15 cellular contexts compared by ENCODE assay signal in the genomic region with DNA sequence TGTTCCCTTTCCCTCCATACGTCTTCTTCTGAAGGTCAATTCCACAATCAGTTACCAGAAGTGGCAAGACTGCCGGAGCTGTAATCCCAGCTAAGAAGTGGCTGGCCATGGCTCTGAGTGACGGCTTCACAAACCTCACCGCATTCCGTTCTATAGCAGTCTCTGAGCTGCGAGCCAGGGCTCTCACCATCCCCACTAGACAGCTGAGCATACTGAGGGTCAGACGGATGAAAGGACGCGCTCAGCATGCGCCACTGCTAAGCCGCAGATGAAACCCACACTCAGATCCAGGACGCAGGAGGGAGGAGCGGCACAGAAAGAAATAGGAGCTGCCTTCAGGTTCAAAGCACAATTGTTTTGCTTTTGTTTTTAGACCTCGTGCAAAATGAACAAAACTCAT.
DNase-seq lines count a peak whose midpoint lies in the region; ATAC-seq and TF ChIP-seq lines count a peak whose summit lies in the region.
"Had no signal": no experiment of that assay in that cellular context is flagged by ENCODE, and none has a peak within 500 bp of the region (broad histone marks: within the 10 kb centered on the region; RNA-seq: fewer than 3 reads in every experiment).

No MANE protein-coding gene starts in this region.

- TF ChIP-seq CTCF in H9 (conservative IDR thresholded peaks at IDR 0.05) (no peak), ascending aorta (IDR thresholded peaks at IDR 0.05) (no peak)

- H3K79me1 ChIP-seq in H9 (ENCODE audit: insufficient read depth, low read depth, low read length, poor library complexity, severe bottlenecking): no peaks in the 10 kb centered on the region

- H3K79me2 ChIP-seq in H9 (ENCODE audit: insufficient read depth, low read length): no peaks in the 10 kb centered on the region

- no peak overlapping the region; a peak in 1 of 7 replicates for H3K27ac Mint-ChIP-seq in H9
- H3K27ac Mint-ChIP-seq in CD4-positive, alpha-beta memory T cell: no peak overlapping the region
- H3K27ac Mint-ChIP-seq: activated CD4-positive, alpha-beta T cell treated with anti-CD3 and anti-CD28 coated beads, Interleukin-2, amount 10 ng/mL, durations not matched to agents 7 days and 5 days; activated naive CD4-positive, alpha-beta T cell treated with anti-CD3 and anti-CD28 coated beads, Interleukin-2, amount 50 U/mL, for 72 hours; IgD-negative memory B cell had no signal

- no peak overlapping the region for H4K5ac ChIP-seq in H9 (ENCODE audit: insufficient read length, low read depth, low read length)

- H2AFZ ChIP-seq in H9 (ENCODE audit: low read length): no peak overlapping the region

- ATAC-seq in HG02870 (IDR thresholded peaks at IDR 0.05; ENCODE audit: unreplicated experiment): no peak
- ATAC-seq: activated naive CD4-positive, alpha-beta T cell treated with anti-CD3 and anti-CD28 coated beads, Interleukin-2, amount 50 U/mL, for 72 hours; stimulated activated naive CD8-positive, alpha-beta T cell treated with anti-CD3 and anti-CD28 coated beads, Interleukin-15, Interleukin-2, amounts not matched to agents 100 U/mL and 50 U/mL, for 24 hours had no signal

- H3K14ac ChIP-seq in H9 (ENCODE audit: insufficient read depth, low read length): no peak overlapping the region

- no peaks in the 10 kb centered on the region for H3K36me3 ChIP-seq in ascending aorta
- H3K36me3 ChIP-seq in iPS-20b (ENCODE audit: insufficient read depth, low read depth, low read length): no peaks in the 10 kb centered on the region
- no peaks in the 10 kb centered on the region for H3K36me3 ChIP-seq in CD4-positive, alpha-beta memory T cell (ENCODE audit: insufficient read depth, low read length)

- H2AK5ac ChIP-seq in H9 (ENCODE audit: insufficient read length, low read length): no peak overlapping the region

- H2BK15ac ChIP-seq in H9 (ENCODE audit: low read depth, low read length): no peak overlapping the region

- H3T11ph ChIP-seq in H9 (ENCODE audit: low read length): no peak overlapping the region

- peaks cover 33 to 41% of the 10 kb centered on the region in 2 experiments for H3K4me1 Mint-ChIP-seq in H9
- H3K4me1 Mint-ChIP-seq in CD4-positive, alpha-beta memory T cell: peaks cover 5 to 20% (median 10%) of the 10 kb centered on the region in 4 donors

- H3K4me3 ChIP-seq in ascending aorta (no peak overlapping the region), iPS-20b (ENCODE audit: low read length) (peak overlapping the region; percentile 39; the same call in 1 of the 2 replicates), skin epidermis (no peak overlapping the region)
- H3K4me3 ChIP-seq in CD4-positive, alpha-beta memory T cell (ENCODE audit: low read length in 2 of 2): no peak overlapping the region

- H3K56ac ChIP-seq in H9 (ENCODE audit: insufficient read length, low read depth, low read length): no peak overlapping the region

- no peak overlapping the region for H3K4me2 ChIP-seq in H9 (ENCODE audit: insufficient read depth, insufficient read length, low read length)

- H3K27me3 ChIP-seq in H9 (ENCODE audit: insufficient read depth, low read length) (no peaks in the 10 kb centered on the region), ascending aorta (no peaks in the 10 kb centered on the region), iPS-20b (ENCODE audit: insufficient read depth, low read length) (peaks cover 13% of the 10 kb centered on the region)
- peaks cover 17% of the 10 kb centered on the region for H3K27me3 ChIP-seq in CD4-positive, alpha-beta memory T cell (ENCODE audit: insufficient read depth, low read length)

- H3K9ac ChIP-seq in H9 (ENCODE audit: extremely low read depth, insufficient read length, low read length) (no peak overlapping the region), iPS-20b (ENCODE audit: low read depth, low read length) (no peak overlapping the region)

- H3K27ac ChIP-seq in H9 (ENCODE audit: insufficient read length, low read depth, low read length): no peak overlapping the region
- H3K27ac ChIP-seq in ascending aorta: peak overlapping the region; percentile 77 to 89
- no peak overlapping the region for H3K27ac ChIP-seq in iPS-20b (ENCODE audit: low read length)
- peak overlapping the region in 13 of 21 experiments; percentile 6 to 72 (median 52) for H3K27ac ChIP-seq in skin epidermis
- no peak overlapping the region for H3K27ac ChIP-seq in CD4-positive, alpha-beta memory T cell (ENCODE audit: low read depth, low read length)

- H3K23me2 ChIP-seq in H9 (ENCODE audit: insufficient read length, low read depth, low read length, poor library complexity, severe bottlenecking): no peaks in the 10 kb centered on the region

- CTCF ChIA-PET in CD4-positive, alpha-beta memory T cell (lab: Charles Lee; ENCODE audit: partially characterized antibody): interaction anchor here (0.9 kb wide), 1 partner anchor 14 kb away, joined by 3 read pairs; no protein-coding TSS in a partner anchor

- WGBS in H9 (ENCODE audit: extremely low coverage, insufficient read length, low lambda C conversion rate): no CpG with 5 or more reads among the region's 14 CpGs

- peaks cover 9 to 11% of the 10 kb centered on the region in 2 experiments for H3K9me3 Mint-ChIP-seq in H9
- peaks cover 0 to 13% (median 2%) of the 10 kb centered on the region in 8 donors for H3K9me3 Mint-ChIP-seq in CD4-positive, alpha-beta memory T cell

- H2BK12ac ChIP-seq in H9 (ENCODE audit: insufficient read length, low read depth, low read length): no peak overlapping the region

- no peak overlapping the region for H3K18ac ChIP-seq in H9 (ENCODE audit: insufficient read length, low read depth, low read length)

- no peak overlapping the region for H3K4ac ChIP-seq in H9 (ENCODE audit: low read depth, low read length)

- H3K9me3 ChIP-seq in H9 (ENCODE audit: control insufficient read depth, low read depth, low read length) (no peaks in the 10 kb centered on the region), ascending aorta (no peaks in the 10 kb centered on the region), iPS-20b (ENCODE audit: insufficient read depth, low read depth, low read length) (no peaks in the 10 kb centered on the region; the same call in 1 of the 2 replicates)
- no peaks in the 10 kb centered on the region for H3K9me3 ChIP-seq in CD4-positive, alpha-beta memory T cell (ENCODE audit: control insufficient read depth in 1 of 2, low read length in 2 of 2)

- DNase-seq in H9 (peak; percentile 22), ascending aorta (ENCODE audit: low spot score in 2 of 2) (no peak), NCI-H510A (lab: John Stamatoyannopoulos, UW) (no peak)
- DNase-seq in CD4-positive, alpha-beta memory T cell: no peak
- DNase-seq in effector CD8-positive, alpha-beta T cell (lab: John Stamatoyannopoulos, UW): no peak
- DNase-seq: activated CD4-positive, alpha-beta T cell treated with anti-CD3 and anti-CD28 coated beads, Interleukin-2, amount 10 ng/mL, durations not matched to agents 7 days and 5 days; MV-4-11; SHP77; stimulated activated naive CD8-positive, alpha-beta T cell treated with anti-CD3 and anti-CD28 coated beads, Interleukin-15, Interleukin-2, amounts not matched to agents 100 U/mL and 50 U/mL, for 24 hours; T1000 had no signal

- H2BK20ac ChIP-seq in H9 (ENCODE audit: low read depth, low read length, poor library complexity, severe bottlenecking): no peak overlapping the region

- no peaks in the 10 kb centered on the region; the same call in 1 of the 2 replicates for H3K4me1 ChIP-seq in H9 (ENCODE audit: insufficient read depth, low read length)
- H3K4me1 ChIP-seq in ascending aorta: peaks cover 14 to 65% of the 10 kb centered on the region in 2 donors
- peaks cover 19% of the 10 kb centered on the region; the same call in 1 of the 2 replicates for H3K4me1 ChIP-seq in iPS-20b (ENCODE audit: insufficient read depth, low read length)
- H3K4me1 ChIP-seq in CD4-positive, alpha-beta memory T cell (ENCODE audit: insufficient read depth, low read length): peaks cover 5% of the 10 kb centered on the region

- H3K27me3 Mint-ChIP-seq in H9 (ENCODE audit: low read depth): peaks cover 4% of the 10 kb centered on the region
- peaks cover 34 to 52% of the 10 kb centered on the region in 2 donors for H3K27me3 Mint-ChIP-seq in CD4-positive, alpha-beta memory T cell

- POLR2A ChIA-PET in CD4-positive, alpha-beta memory T cell (lab: Charles Lee; ENCODE audit: partially characterized antibody): no interaction called here

- H2BK5ac ChIP-seq in H9 (ENCODE audit: insufficient read length, low read length): no peak overlapping the region

- no peak overlapping the region for H4K91ac ChIP-seq in H9 (ENCODE audit: insufficient read length, low read depth, low read length)

- H2BK120ac ChIP-seq in H9 (ENCODE audit: low read depth, low read length, poor library complexity, severe bottlenecking): no peak overlapping the region

- intact Hi-C loops in ascending aorta (cut with DNase I): loop anchor here (2.0 to 5.0 kb wide), 3 partner anchors 16 to 772 kb away; no protein-coding TSS in a partner anchor
- intact Hi-C loops in CD4-positive, alpha-beta memory T cell (cut with micrococcal nuclease): no loop called here

- H3K36me3 Mint-ChIP-seq in H9 (ENCODE audit: insufficient read depth in 1 of 3, low read depth in 3 of 3): no peaks in the 10 kb centered on the region; a peak in 2 of 7 replicates
- H3K36me3 Mint-ChIP-seq in CD4-positive, alpha-beta memory T cell: no peaks in the 10 kb centered on the region

- H4K8ac ChIP-seq in H9 (replicated peaks; ENCODE audit: insufficient read length, low read depth, low read length): no peak overlapping the region

- no peak overlapping the region for H3K23ac ChIP-seq in H9 (ENCODE audit: insufficient read length, low read depth, low read length)

- peak overlapping the region in 1 of 2 experiments; percentile 64; a peak in 1 of 5 replicates for H3K4me3 Mint-ChIP-seq in H9
- H3K4me3 Mint-ChIP-seq in CD4-positive, alpha-beta memory T cell: no peak overlapping the region
- H3K4me3 Mint-ChIP-seq: activated CD4-positive, alpha-beta T cell treated with anti-CD3 and anti-CD28 coated beads, Interleukin-2, amount 10 ng/mL, durations not matched to agents 7 days and 5 days; IgD-negative memory B cell had no signal

- H4K20me1 ChIP-seq in H9 (ENCODE audit: control insufficient read depth, insufficient read depth, insufficient read length): no peaks in the 10 kb centered on the region

Comparison
In these comparisons a context has a peak if more than half of its experiments do, and no peak if none do; other contexts are left out.
1. H3K27ac ChIP-seq: peak in ascending aorta (2 of 2) and skin epidermis (13 of 21); none in H9 (single experiment), iPS-20b (single experiment) and CD4-positive, alpha-beta memory T cell (single experiment).